ENCODE assay signal across 19 cellular contexts in the genomic region with DNA sequence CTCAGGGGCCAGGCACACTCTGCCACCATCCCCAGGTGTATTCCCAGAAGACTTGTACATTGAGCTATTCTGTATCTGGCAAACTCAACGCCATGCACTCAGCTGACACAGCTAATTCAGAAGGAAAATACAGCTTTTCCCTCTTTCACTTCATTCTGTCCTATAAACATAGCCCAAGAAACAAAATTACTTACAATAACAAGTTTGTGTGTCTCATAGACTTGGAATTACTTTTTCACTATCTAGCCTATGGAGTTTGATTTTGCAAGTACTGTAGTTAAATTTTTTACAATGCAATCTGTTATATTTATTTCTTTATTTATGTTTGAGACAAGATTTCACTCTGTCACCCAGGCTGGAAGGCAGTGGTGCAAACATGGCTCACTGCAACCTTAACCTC.
DNase-seq lines count a peak whose midpoint lies in the region; ATAC-seq and TF ChIP-seq lines count a peak whose summit lies in the region.
"Had no signal": no experiment of that assay in that cellular context is flagged by ENCODE, and none has a peak within 500 bp of the region (broad histone marks: within the 10 kb centered on the region; RNA-seq: fewer than 3 reads in every experiment).

No MANE protein-coding gene starts in this region.

- TF ChIP-seq CTCF in fibroblast of villous mesenchyme (IDR thresholded peaks at IDR 0.05; ENCODE audit: insufficient read depth, low read depth, low read length): no peak
- TF ChIP-seq CTCF in type B pancreatic cell (conservative IDR thresholded peaks at IDR 0.05): no peak
- no peak for TF ChIP-seq CTCF in omental fat pad (IDR thresholded peaks at IDR 0.05)

- ATAC-seq in HG02759 (IDR thresholded peaks at IDR 0.05; ENCODE audit: unreplicated experiment) (no peak), omental fat pad (ENCODE audit: low FRiP score) (no peak)
- ATAC-seq in activated T-cell treated with anti-CD3 and anti-CD28 coated beads, Interleukin-2, amount 50 U/mL, for 4 hours: no peak

- H3K9me3 ChIP-seq in SJSA1 (replicated peaks): no peaks in the 10 kb centered on the region
- H3K9me3 ChIP-seq: MG63 had no signal

- peak overlapping the region; percentile 1 for H3K27ac Mint-ChIP-seq in type B pancreatic cell

- peak overlapping the region; percentile 28; the same call in 1 of the 2 replicates for H3K27ac ChIP-seq in SJSA1
- H3K27ac ChIP-seq: PC-9, RWPE1 had no signal

- no peak overlapping the region for H3K4me3 ChIP-seq in SJSA1
- H3K4me3 ChIP-seq in fibroblast of villous mesenchyme (ENCODE audit: low read depth, low read length): no peak overlapping the region
- H3K4me3 ChIP-seq: MG63, PC-9 had no signal

- no peaks in the 10 kb centered on the region for H3K36me3 ChIP-seq in SJSA1
- H3K36me3 ChIP-seq: MG63 had no signal

- H3K4me1 Mint-ChIP-seq in type B pancreatic cell (ENCODE audit: unreplicated experiment): peaks cover 7% of the 10 kb centered on the region
- no peaks in the 10 kb centered on the region for H3K4me1 Mint-ChIP-seq in activated T-cell treated with anti-CD3 and anti-CD28 coated beads, Interleukin-2, amount 50 U/mL, for 4 hours (ENCODE audit: low read depth)
- H3K4me1 Mint-ChIP-seq: CD14-positive monocyte had no signal

- H3K27me3 ChIP-seq in SJSA1 (replicated peaks): no peaks in the 10 kb centered on the region
- H3K27me3 ChIP-seq: MG63 had no signal

- H3K4me1 ChIP-seq in SJSA1 (replicated peaks): peaks cover 2% of the 10 kb centered on the region

- H3K27me3 Mint-ChIP-seq in type B pancreatic cell: no peaks in the 10 kb centered on the region
- no peaks in the 10 kb centered on the region for H3K27me3 Mint-ChIP-seq in activated T-cell treated with anti-CD3 and anti-CD28 coated beads, Interleukin-2, amount 50 U/mL, for 4 hours (ENCODE audit: low read depth)

- H3K9me3 Mint-ChIP-seq in type B pancreatic cell: no peaks in the 10 kb centered on the region
- no peaks in the 10 kb centered on the region for H3K9me3 Mint-ChIP-seq in activated T-cell treated with anti-CD3 and anti-CD28 coated beads, Interleukin-2, amount 50 U/mL, for 4 hours

- H3K4me3 Mint-ChIP-seq in type B pancreatic cell: no peak overlapping the region
- no peak overlapping the region for H3K4me3 Mint-ChIP-seq in activated T-cell treated with anti-CD3 and anti-CD28 coated beads, Interleukin-2, amount 50 U/mL, for 4 hours
- H3K4me3 Mint-ChIP-seq: CD14-positive monocyte had no signal

- peak; percentile 77 for DNase-seq in EH (ENCODE audit: low read depth)
- peak in 1 of 2 experiments; percentile 19 for DNase-seq in SJSA1 (ENCODE audit: low read depth in 1 of 2, low spot score in 2 of 2)
- peak; percentile 35 for DNase-seq in fibroblast of villous mesenchyme (ENCODE audit: low read depth)
- no peak for DNase-seq in type B pancreatic cell (ENCODE audit: extremely low spot score, unreplicated experiment)
- DNase-seq in omental fat pad (ENCODE audit: low spot score): no peak
- no peak for DNase-seq in activated T-cell treated with anti-CD3 and anti-CD28 coated beads, Interleukin-2, amount 50 U/mL, for 4 hours
- DNase-seq: ACHN, DMS79 treated with DMSO at 0.1 percent for 48 hours, Kasumi-1, MG63, NCI-H1048, NCI-H1436 treated with DMSO at 0.1 percent for 48 hours, NCI-H2029, NCI-H526, PC-9, SIG-M5 had no signal

- no peaks in the 10 kb centered on the region for H3K36me3 Mint-ChIP-seq in type B pancreatic cell
- H3K36me3 Mint-ChIP-seq in activated T-cell treated with anti-CD3 and anti-CD28 coated beads, Interleukin-2, amount 50 U/mL, for 4 hours (ENCODE audit: insufficient read depth): no peaks in the 10 kb centered on the region
- H3K36me3 Mint-ChIP-seq: CD14-positive monocyte had no signal

Comparison
In these comparisons a context has a peak if more than half of its experiments do, and no peak if none do; other contexts are left out.
1. DNase-seq: peak in EH (single experiment) and fibroblast of villous mesenchyme (single experiment); none in type B pancreatic cell (single experiment), omental fat pad (single experiment) and activated T-cell treated with anti-CD3 and anti-CD28 coated beads, Interleukin-2, amount 50 U/mL, for 4 hours (single experiment).